ENCODE assay signal across 12 cellular contexts in genomic region chr16:84606081-84606875, GRCh38. TPM values are rescaled to one million over a fixed set of nuclear protein-coding genes. Genes with fewer than 3 reads are reported as not detected.
DNase-seq lines count a peak whose midpoint lies in the region; ATAC-seq and TF ChIP-seq lines count a peak whose summit lies in the region.
"Had no signal": no experiment of that assay in that cellular context is flagged by ENCODE, and none has a peak within 500 bp of the region (broad histone marks: within the 10 kb centered on the region; RNA-seq: fewer than 3 reads in every experiment).

No MANE protein-coding gene starts in this region.

- H3K36me3 Mint-ChIP-seq in activated CD8-positive, alpha-beta T cell treated with anti-CD3 and anti-CD28 coated beads, Interleukin-2, amount 10 ng/mL, durations not matched to agents 7 days and 5 days (ENCODE audit: low read depth), result peaks cover 90% of the 10 kb centered on the region

- peaks cover 96% of the 10 kb centered on the region for H3K4me1 Mint-ChIP-seq in activated CD8-positive, alpha-beta T cell treated with anti-CD3 and anti-CD28 coated beads, Interleukin-2, amount 10 ng/mL, durations not matched to agents 7 days and 5 days (ENCODE audit: low read depth)

- DNase-seq in stimulated activated CD4-positive, alpha-beta T cell treated with anti-CD3 and anti-CD28 coated beads, Interleukin-15, amount 100 ng/mL, for 24 hours, result peak; percentile 45
- no peak for DNase-seq in stimulated activated CD4-positive, alpha-beta T cell treated with anti-CD3 and anti-CD28 coated beads, Interleukin-12 subunit alpha, Interleukin-12 subunit beta, amount 100 ng/mL, for 4 hours
- DNase-seq in activated CD8-positive, alpha-beta T cell treated with anti-CD3 and anti-CD28 coated beads, Interleukin-2, amount 10 ng/mL, durations not matched to agents 7 days and 5 days, result peak; percentile 82
- DNase-seq in mucosa of descending colon (no peak), upper lobe of right lung (no peak), foreskin melanocyte (no peak)
- DNase-seq in stimulated activated CD4-positive, alpha-beta T cell treated with anti-CD3 and anti-CD28 coated beads, Interleukin-4, amount 100 ng/mL, for 4 hours, result no peak
- DNase-seq: NCI-H345, occipital lobe had no signal

- TF ChIP-seq CTCF in mucosa of descending colon (IDR thresholded peaks at IDR 0.05) (no peak), upper lobe of right lung (IDR thresholded peaks at IDR 0.05) (no peak), gastroesophageal sphincter (IDR thresholded peaks at IDR 0.05) (no peak)

- no peak for TF ChIP-seq EP300 in gastroesophageal sphincter (IDR thresholded peaks at IDR 0.05)

- H3K4me3 ChIP-seq in mucosa of descending colon (no peak overlapping the region), upper lobe of right lung (no peak overlapping the region), gastroesophageal sphincter (no peak overlapping the region)
- H3K4me3 ChIP-seq: cardiac muscle cell, left lung had no signal

- peak overlapping the region; percentile 92 for H3K27ac Mint-ChIP-seq in activated CD8-positive, alpha-beta T cell treated with anti-CD3 and anti-CD28 coated beads, Interleukin-2, amount 10 ng/mL, durations not matched to agents 7 days and 5 days

- ATAC-seq in activated CD8-positive, alpha-beta T cell treated with anti-CD3 and anti-CD28 coated beads, Interleukin-2, amount 10 ng/mL, durations not matched to agents 7 days and 5 days, result peak; percentile 58
- ATAC-seq in mucosa of descending colon (peak; percentile 16), upper lobe of right lung (no peak), gastroesophageal sphincter (no peak)
- ATAC-seq: left lung had no signal

- intact Hi-C loops in mucosa of descending colon (cut with DNase I, micrococcal nuclease) (no loop called here), upper lobe of right lung (cut with DNase I) (no loop called here)

- H3K27ac ChIP-seq in upper lobe of right lung (peak overlapping the region; percentile 6), gastroesophageal sphincter (no peak overlapping the region)
- H3K27ac ChIP-seq: cardiac muscle cell had no signal

- no peak for TF ChIP-seq POLR2A in gastroesophageal sphincter (IDR thresholded peaks at IDR 0.05)

- CTCF ChIA-PET in activated CD8-positive, alpha-beta T cell treated with anti-CD3 and anti-CD28 coated beads, Interleukin-2, amount 10 ng/mL, durations not matched to agents 7 days and 5 days (lab: Charles Lee), result interaction anchor here (0.5 to 3.6 kb wide), 5 partner anchors 7 to 96 kb away, joined by 3 to 25 read pairs (median 6); no protein-coding TSS in a partner anchor

- H3K27me3 Mint-ChIP-seq in activated CD8-positive, alpha-beta T cell treated with anti-CD3 and anti-CD28 coated beads, Interleukin-2, amount 10 ng/mL, durations not matched to agents 7 days and 5 days (ENCODE audit: low read depth), result no peaks in the 10 kb centered on the region

- H3K36me3 ChIP-seq in mucosa of descending colon (ENCODE audit: low read depth), result no peaks in the 10 kb centered on the region
- H3K36me3 ChIP-seq in upper lobe of right lung, result no peaks in the 10 kb centered on the region
- no peaks in the 10 kb centered on the region for H3K36me3 ChIP-seq in gastroesophageal sphincter
- H3K36me3 ChIP-seq: cardiac muscle cell, left lung had no signal

- no peaks in the 10 kb centered on the region for H3K9me3 ChIP-seq in mucosa of descending colon
- no peaks in the 10 kb centered on the region for H3K9me3 ChIP-seq in upper lobe of right lung
- H3K9me3 ChIP-seq in gastroesophageal sphincter, result no peaks in the 10 kb centered on the region

- peak overlapping the region; percentile 70 for H3K4me3 Mint-ChIP-seq in activated CD8-positive, alpha-beta T cell treated with anti-CD3 and anti-CD28 coated beads, Interleukin-2, amount 10 ng/mL, durations not matched to agents 7 days and 5 days

- 90% methylated on average over 4 of the region's 14 CpGs; no CpG with 5 or more reads in 1 of the 2 donors for whole genome bisulfite sequencing in gastroesophageal sphincter (ENCODE audit: low coverage in 1 of 2), 2 donors

- H3K27me3 ChIP-seq in upper lobe of right lung (no peaks in the 10 kb centered on the region), gastroesophageal sphincter (no peaks in the 10 kb centered on the region)
- H3K27me3 ChIP-seq: cardiac muscle cell, left lung had no signal

- POLR2A ChIA-PET in activated CD8-positive, alpha-beta T cell treated with anti-CD3 and anti-CD28 coated beads, Interleukin-2, amount 10 ng/mL, durations not matched to agents 7 days and 5 days (lab: Charles Lee), result interaction anchor here (0.9 to 3.8 kb wide), 9 partner anchors 8 to 92 kb away, joined by 3 to 30 read pairs (median 6); partner anchors contain the start of gene COTL1

- H3K4me1 ChIP-seq in mucosa of descending colon (ENCODE audit: low read depth) (peaks cover 6% of the 10 kb centered on the region), upper lobe of right lung (peaks cover 22% of the 10 kb centered on the region), gastroesophageal sphincter (peaks cover 0 to 35% (median 6%) of the 10 kb centered on the region in 3 donors)

- H3K9me3 Mint-ChIP-seq in activated CD8-positive, alpha-beta T cell treated with anti-CD3 and anti-CD28 coated beads, Interleukin-2, amount 10 ng/mL, durations not matched to agents 7 days and 5 days (ENCODE audit: insufficient read depth), result no peaks in the 10 kb centered on the region

RNA-seq across cellular contexts. Expression of gene COTL1, which starts 11.6 kb away (rescaled TPM):
- total RNA-seq in activated CD8-positive, alpha-beta T cell treated with anti-CD3 and anti-CD28 coated beads, Interleukin-2, amount 10 ng/mL, durations not matched to agents 7 days and 5 days, result 100 to 1,000 TPM; 837 to 887 TPM
- total RNA-seq in mucosa of descending colon (100 to 1,000 TPM in 1 of 3 donors, 10 to 100 TPM in 2; 52.8 to 120 (median 56.8) TPM), upper lobe of right lung (129 TPM), gastroesophageal sphincter (10 to 100 TPM; 13.1 to 46.2 (median 37.3) TPM)

RNA-seq across cellular contexts. Expression of gene KLHL36, which starts 42.0 kb away (rescaled TPM):
- 10 to 100 TPM; 31.4 to 32.6 TPM for total RNA-seq in activated CD8-positive, alpha-beta T cell treated with anti-CD3 and anti-CD28 coated beads, Interleukin-2, amount 10 ng/mL, durations not matched to agents 7 days and 5 days
- 10 to 100 TPM; 47.5 to 60.3 (median 59.2) TPM for total RNA-seq in mucosa of descending colon
- 56.3 TPM for total RNA-seq in upper lobe of right lung
- 100 to 1,000 TPM in 1 of 4 donors, 10 to 100 TPM in 3; 70.5 to 114 (median 80.5) TPM for total RNA-seq in gastroesophageal sphincter

Comparison
In these comparisons a context has a peak if more than half of its experiments do, and no peak if none do; other contexts are left out.
1. DNase-seq: peak in stimulated activated CD4-positive, alpha-beta T cell treated with anti-CD3 and anti-CD28 coated beads, Interleukin-15, amount 100 ng/mL, for 24 hours (single experiment) and activated CD8-positive, alpha-beta T cell treated with anti-CD3 and anti-CD28 coated beads, Interleukin-2, amount 10 ng/mL, durations not matched to agents 7 days and 5 days (single experiment); none in stimulated activated CD4-positive, alpha-beta T cell treated with anti-CD3 and anti-CD28 coated beads, Interleukin-12 subunit alpha, Interleukin-12 subunit beta, amount 100 ng/mL, for 4 hours (single experiment), mucosa of descending colon (0 of 3), upper lobe of right lung (single experiment), foreskin melanocyte (single experiment) and stimulated activated CD4-positive, alpha-beta T cell treated with anti-CD3 and anti-CD28 coated beads, Interleukin-4, amount 100 ng/mL, for 4 hours (0 of 2).
2. ATAC-seq: peak in activated CD8-positive, alpha-beta T cell treated with anti-CD3 and anti-CD28 coated beads, Interleukin-2, amount 10 ng/mL, durations not matched to agents 7 days and 5 days (single experiment) and mucosa of descending colon (single experiment); none in upper lobe of right lung (single experiment) and gastroesophageal sphincter (single experiment).